Comparison of ENCODE assay signal across 18 cellular contexts in the genomic region with DNA sequence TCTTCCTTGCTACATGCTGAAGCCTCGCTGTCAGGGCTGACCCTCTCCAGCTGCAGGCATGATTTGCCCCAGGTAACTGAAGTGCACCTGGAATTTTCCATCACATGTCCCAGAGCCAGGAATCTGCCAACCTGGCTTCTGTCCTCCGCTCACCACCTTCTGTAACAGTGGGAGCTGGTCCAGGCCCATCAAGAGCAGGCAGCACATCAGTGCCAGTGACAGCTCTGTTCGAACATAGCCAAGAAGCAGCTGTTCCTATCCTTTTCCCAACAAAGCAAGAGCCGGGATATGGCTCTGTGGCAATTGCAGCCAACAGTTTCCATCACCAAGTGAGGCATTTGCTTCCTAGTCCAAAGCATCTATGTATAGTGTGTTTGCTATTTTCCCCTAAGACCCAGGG. TPM values are rescaled to one million over a fixed set of nuclear protein-coding genes. Genes with fewer than 3 reads are reported as not detected.
DNase-seq lines count a peak whose midpoint lies in the region; ATAC-seq and TF ChIP-seq lines count a peak whose summit lies in the region.
"Had no signal": no experiment of that assay in that cellular context is flagged by ENCODE, and none has a peak within 500 bp of the region (broad histone marks: within the 10 kb centered on the region; RNA-seq: fewer than 3 reads in every experiment).

No MANE protein-coding gene starts in this region.

- DNase-seq in SHP77 (lab: John Stamatoyannopoulos, UW): peak; percentile 9 to 41
- DNase-seq in SHP77 treated with DMSO at 0.1 percent for 48 hours (lab: John Stamatoyannopoulos, UW): no peak
- DNase-seq in NCI-H2171 (lab: John Stamatoyannopoulos, UW): peak; percentile 10
- peak; percentile 79 for DNase-seq in cerebellar cortex (ENCODE audit: low spot score)
- peak in 1 of 2 donors; percentile 38 for DNase-seq in gastrocnemius medialis
- DNase-seq in NCI-H774 (lab: John Stamatoyannopoulos, UW): no peak
- DNase-seq in Ammon's horn (ENCODE audit: low spot score): no peak
- no peak for DNase-seq in CD4-positive, alpha-beta T cell
- DNase-seq: HCEC 1CT; Kasumi-1; NCI-H1092 treated with DMSO at 0.1 percent for 48 hours; NCI-H1436; NCI-H1930; NCI-H2227 treated with DMSO at 0.1 percent for 48 hours; NK-92 treated with Interleukin-12 subunit alpha and Interleukin-12 subunit beta, amount 100 ng/mL, for 24 hours; PC-3 had no signal

- POLR2A ChIA-PET in CD4-positive, alpha-beta T cell (lab: Charles Lee): no interaction called here

- H3K9me3 Mint-ChIP-seq in CD4-positive, alpha-beta T cell: no peaks in the 10 kb centered on the region

- no peaks in the 10 kb centered on the region for H3K27me3 Mint-ChIP-seq in CD4-positive, alpha-beta T cell

- no peaks in the 10 kb centered on the region for H3K36me3 Mint-ChIP-seq in CD4-positive, alpha-beta T cell (ENCODE audit: low read depth)

- H3K4me3 Mint-ChIP-seq in CD4-positive, alpha-beta T cell: no peak overlapping the region

- ATAC-seq in gastrocnemius medialis: peak; percentile 66 to 68
- no peak for ATAC-seq in CD4-positive, alpha-beta T cell (ENCODE audit: poor library complexity)
- ATAC-seq: K562, PC-3 had no signal

- no peaks in the 10 kb centered on the region for H3K27me3 ChIP-seq in gastrocnemius medialis
- no peaks in the 10 kb centered on the region for H3K27me3 ChIP-seq in CD4-positive, alpha-beta T cell (ENCODE audit: control insufficient read depth, insufficient read depth, low read length)

- peaks cover 0 to 3% of the 10 kb centered on the region in 2 donors for H3K4me1 ChIP-seq in gastrocnemius medialis

- no peaks in the 10 kb centered on the region for H3K36me3 ChIP-seq in gastrocnemius medialis

- CTCF ChIA-PET in CD4-positive, alpha-beta T cell (lab: Charles Lee): no interaction called here

- no peak overlapping the region for H3K4me3 ChIP-seq in gastrocnemius medialis
- H3K4me3 ChIP-seq: K562 had no signal

- H3K27ac Mint-ChIP-seq in CD4-positive, alpha-beta T cell: no peak overlapping the region

- H3K27ac ChIP-seq in gastrocnemius medialis: no peak overlapping the region
- H3K27ac ChIP-seq in CD4-positive, alpha-beta T cell (ENCODE audit: low read depth, low read length): no peak overlapping the region
- H3K27ac ChIP-seq: 22Rv1 had no signal

- TF ChIP-seq POLR2A in gastrocnemius medialis (IDR thresholded peaks at IDR 0.05): no peak

- in situ Hi-C loops in gastrocnemius medialis (cut with MboI; ENCODE audit: low sequenced_read_pairs in 4 of 4): no loop called here

- intact Hi-C loops in gastrocnemius medialis (cut with DNase I; ENCODE audit: low total_unique reads): no loop called here
- intact Hi-C loops in CD4-positive, alpha-beta T cell (cut with DNase I, micrococcal nuclease): no loop called here

- TF ChIP-seq CTCF in gastrocnemius medialis (IDR thresholded peaks at IDR 0.05 in 4 of 5, conservative IDR thresholded peaks at IDR 0.05 in 1 of 5): no peak
- no peak for TF ChIP-seq CTCF in CD4-positive, alpha-beta T cell (IDR thresholded peaks at IDR 0.05)

- H3K4me1 Mint-ChIP-seq in CD4-positive, alpha-beta T cell (ENCODE audit: low read depth): peaks cover 8% of the 10 kb centered on the region

- H3K9me3 ChIP-seq in gastrocnemius medialis: no peaks in the 10 kb centered on the region
- no peaks in the 10 kb centered on the region for H3K9me3 ChIP-seq in CD4-positive, alpha-beta T cell (ENCODE audit: control insufficient read depth, low read length)

RNA-seq across cellular contexts. Expression of gene KANK4, which starts 42.2 kb away (rescaled TPM):
- under 1 TPM in 1 of 4 donors, not detected in 3; 0.16 TPM for total RNA-seq in gastrocnemius medialis
- total RNA-seq in CD4-positive, alpha-beta T cell: not detected
- total RNA-seq: K562, PC-3 had no signal

Comparison
In these comparisons a context has a peak if more than half of its experiments do, and no peak if none do; other contexts are left out.
1. DNase-seq: peak in SHP77 (2 of 2), NCI-H2171 (single experiment) and cerebellar cortex (single experiment); none in SHP77 treated with DMSO at 0.1 percent for 48 hours (single experiment), NCI-H774 (single experiment), Ammon's horn (single experiment) and CD4-positive, alpha-beta T cell (0 of 10).